22 cellular contexts compared by ENCODE assay signal in the genomic region with DNA sequence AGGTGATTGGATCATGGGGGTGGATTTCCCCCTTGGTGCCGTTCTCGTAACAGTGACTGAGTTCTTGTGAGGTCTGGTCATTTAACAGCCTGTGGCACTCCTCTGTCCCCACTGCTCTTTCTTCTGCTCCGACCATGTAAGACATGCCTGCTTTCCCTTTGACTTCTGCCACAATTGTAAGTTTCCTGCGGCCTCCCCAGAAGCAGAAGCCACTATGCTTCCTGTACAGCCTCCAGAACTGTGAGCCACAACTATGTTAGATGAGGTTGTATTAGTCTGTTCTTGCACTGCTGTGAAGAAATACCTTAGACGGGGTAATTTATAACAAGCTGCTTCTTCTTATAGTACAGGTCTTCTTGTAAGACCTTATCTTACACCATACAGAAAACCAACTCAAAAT.
DNase-seq lines count a peak whose midpoint lies in the region; ATAC-seq lines count a peak whose summit lies in the region.
"Had no signal": no experiment of that assay in that cellular context is flagged by ENCODE, and none has a peak within 500 bp of the region (broad histone marks: within the 10 kb centered on the region; RNA-seq: fewer than 3 reads in every experiment).

No MANE protein-coding gene starts in this region.

- H3K4me1 Mint-ChIP-seq in activated naive CD4-positive, alpha-beta T cell treated with anti-CD3 and anti-CD28 coated beads, Interleukin-2, amount 50 U/mL, for 24 hours: peaks cover 69% of the 10 kb centered on the region
- H3K4me1 Mint-ChIP-seq in activated naive CD4-positive, alpha-beta T cell treated with anti-CD3 and anti-CD28 coated beads, Interleukin-2, amount 10 ng/mL, durations not matched to agents 7 days and 5 days: peaks cover 50% of the 10 kb centered on the region
- peaks cover 52 to 75% (median 70%) of the 10 kb centered on the region in 3 donors for H3K4me1 Mint-ChIP-seq in T-cell
- H3K4me1 Mint-ChIP-seq in activated naive CD8-positive, alpha-beta T cell treated with anti-CD3 and anti-CD28 coated beads, Interleukin-2, amount 50 U/mL, for 24 hours: peaks cover 81% of the 10 kb centered on the region
- H3K4me1 Mint-ChIP-seq in stimulated activated naive B cell treated with anti-CD40 and anti-IgM and Interleukin-4, amounts not matched to agents 10 μg/mL and 1 μg/mL and 100 μg/mL, for 72 hours: peaks cover 26 to 46% of the 10 kb centered on the region in 2 donors

- no peak overlapping the region for H3K4me3 Mint-ChIP-seq in activated naive CD4-positive, alpha-beta T cell treated with anti-CD3 and anti-CD28 coated beads, Interleukin-2, amount 50 U/mL, for 24 hours
- H3K4me3 Mint-ChIP-seq in activated naive CD4-positive, alpha-beta T cell treated with anti-CD3 and anti-CD28 coated beads, Interleukin-2, amount 10 ng/mL, durations not matched to agents 7 days and 5 days: no peak overlapping the region
- no peak overlapping the region for H3K4me3 Mint-ChIP-seq in T-cell
- H3K4me3 Mint-ChIP-seq in activated naive CD8-positive, alpha-beta T cell treated with anti-CD3 and anti-CD28 coated beads, Interleukin-2, amount 50 U/mL, for 24 hours: peak overlapping the region; percentile 10
- H3K4me3 Mint-ChIP-seq in stimulated activated naive B cell treated with anti-CD40 and anti-IgM and Interleukin-4, amounts not matched to agents 10 μg/mL and 1 μg/mL and 100 μg/mL, for 72 hours: no peak overlapping the region

- peaks cover 32% of the 10 kb centered on the region for H3K36me3 Mint-ChIP-seq in activated naive CD4-positive, alpha-beta T cell treated with anti-CD3 and anti-CD28 coated beads, Interleukin-2, amount 50 U/mL, for 24 hours
- H3K36me3 Mint-ChIP-seq in activated naive CD4-positive, alpha-beta T cell treated with anti-CD3 and anti-CD28 coated beads, Interleukin-2, amount 10 ng/mL, durations not matched to agents 7 days and 5 days: peaks cover 46% of the 10 kb centered on the region
- H3K36me3 Mint-ChIP-seq in T-cell: peaks cover 50% of the 10 kb centered on the region
- peaks cover 53% of the 10 kb centered on the region for H3K36me3 Mint-ChIP-seq in activated naive CD8-positive, alpha-beta T cell treated with anti-CD3 and anti-CD28 coated beads, Interleukin-2, amount 50 U/mL, for 24 hours (ENCODE audit: low read depth)
- H3K36me3 Mint-ChIP-seq in stimulated activated naive B cell treated with anti-CD40 and anti-IgM and Interleukin-4, amounts not matched to agents 10 μg/mL and 1 μg/mL and 100 μg/mL, for 72 hours: peaks cover 27 to 59% of the 10 kb centered on the region in 2 donors

- peak overlapping the region; percentile 99 for H3K27ac Mint-ChIP-seq in activated naive CD4-positive, alpha-beta T cell treated with anti-CD3 and anti-CD28 coated beads, Interleukin-2, amount 50 U/mL, for 24 hours
- H3K27ac Mint-ChIP-seq in activated naive CD4-positive, alpha-beta T cell treated with anti-CD3 and anti-CD28 coated beads, Interleukin-2, amount 10 ng/mL, durations not matched to agents 7 days and 5 days: no peak overlapping the region
- peak overlapping the region; percentile 36 to 78 for H3K27ac Mint-ChIP-seq in T-cell
- H3K27ac Mint-ChIP-seq in activated naive CD8-positive, alpha-beta T cell treated with anti-CD3 and anti-CD28 coated beads, Interleukin-2, amount 50 U/mL, for 24 hours: peak overlapping the region; percentile 94
- peak overlapping the region; percentile 83 for H3K27ac Mint-ChIP-seq in stimulated activated naive B cell treated with anti-CD40 and anti-IgM and Interleukin-4, amounts not matched to agents 10 μg/mL and 1 μg/mL and 100 μg/mL, for 72 hours
- H3K27ac Mint-ChIP-seq: progenitor cell of endocrine pancreas had no signal

- H3K9me3 Mint-ChIP-seq in activated naive CD4-positive, alpha-beta T cell treated with anti-CD3 and anti-CD28 coated beads, Interleukin-2, amount 50 U/mL, for 24 hours: peaks cover 4% of the 10 kb centered on the region
- H3K9me3 Mint-ChIP-seq in activated naive CD4-positive, alpha-beta T cell treated with anti-CD3 and anti-CD28 coated beads, Interleukin-2, amount 10 ng/mL, durations not matched to agents 7 days and 5 days: peaks cover 32% of the 10 kb centered on the region
- peaks cover 0 to 4% (median 0%) of the 10 kb centered on the region in 3 donors for H3K9me3 Mint-ChIP-seq in T-cell
- peaks cover 15% of the 10 kb centered on the region for H3K9me3 Mint-ChIP-seq in activated naive CD8-positive, alpha-beta T cell treated with anti-CD3 and anti-CD28 coated beads, Interleukin-2, amount 50 U/mL, for 24 hours
- peaks cover 3 to 11% of the 10 kb centered on the region in 2 donors for H3K9me3 Mint-ChIP-seq in stimulated activated naive B cell treated with anti-CD40 and anti-IgM and Interleukin-4, amounts not matched to agents 10 μg/mL and 1 μg/mL and 100 μg/mL, for 72 hours

- H3K27me3 Mint-ChIP-seq in activated naive CD4-positive, alpha-beta T cell treated with anti-CD3 and anti-CD28 coated beads, Interleukin-2, amount 50 U/mL, for 24 hours: no peaks in the 10 kb centered on the region
- H3K27me3 Mint-ChIP-seq in activated naive CD4-positive, alpha-beta T cell treated with anti-CD3 and anti-CD28 coated beads, Interleukin-2, amount 10 ng/mL, durations not matched to agents 7 days and 5 days: no peaks in the 10 kb centered on the region
- no peaks in the 10 kb centered on the region for H3K27me3 Mint-ChIP-seq in T-cell
- H3K27me3 Mint-ChIP-seq in activated naive CD8-positive, alpha-beta T cell treated with anti-CD3 and anti-CD28 coated beads, Interleukin-2, amount 50 U/mL, for 24 hours: no peaks in the 10 kb centered on the region
- H3K27me3 Mint-ChIP-seq in stimulated activated naive B cell treated with anti-CD40 and anti-IgM and Interleukin-4, amounts not matched to agents 10 μg/mL and 1 μg/mL and 100 μg/mL, for 72 hours: no peaks in the 10 kb centered on the region
- H3K27me3 Mint-ChIP-seq: progenitor cell of endocrine pancreas had no signal

- DNase-seq in activated naive CD4-positive, alpha-beta T cell treated with anti-CD3 and anti-CD28 coated beads, Interleukin-2, amount 10 ng/mL, durations not matched to agents 7 days and 5 days: no peak
- no peak for DNase-seq in T-cell
- no peak for DNase-seq in activated naive CD8-positive, alpha-beta T cell treated with anti-CD3 and anti-CD28 coated beads, Interleukin-2, amount 50 U/mL, for 24 hours
- DNase-seq in stimulated activated naive B cell treated with anti-CD40 and anti-IgM and Interleukin-4, amounts not matched to agents 10 μg/mL and 1 μg/mL and 100 μg/mL, for 72 hours: no peak
- DNase-seq in stimulated activated CD8-positive, alpha-beta memory T cell treated with anti-CD3 and anti-CD28 coated beads, Interleukin-4, amount 100 ng/mL, for 48 hours: no peak
- DNase-seq: amygdala; C1 segment of cervical spinal cord; effector CD4-positive, alpha-beta T cell; erythroblast; heart right ventricle; mammary epithelial cell; NCI-H1105; NCI-H2029; NCI-H226; RPMI8226; SK-N-SH; T1000 had no signal

- no peak for ATAC-seq in T-cell (replicated peaks in 1 of 4)
- ATAC-seq in activated naive CD8-positive, alpha-beta T cell treated with anti-CD3 and anti-CD28 coated beads, Interleukin-2, amount 50 U/mL, for 24 hours: no peak
- no peak for ATAC-seq in stimulated activated naive B cell treated with anti-CD40 and anti-IgM and Interleukin-4, amounts not matched to agents 10 μg/mL and 1 μg/mL and 100 μg/mL, for 72 hours (replicated peaks)
- no peak for ATAC-seq in GM21528 (IDR thresholded peaks at IDR 0.05; ENCODE audit: low FRiP score, unreplicated experiment)
- ATAC-seq: HCT116, HepG2 had no signal

- CTCF ChIA-PET in activated naive CD4-positive, alpha-beta T cell treated with anti-CD3 and anti-CD28 coated beads, Interleukin-2, amount 10 ng/mL, durations not matched to agents 7 days and 5 days (lab: Charles Lee): interaction anchor here (0.6 to 0.8 kb wide), 2 partner anchors 15 to 50 kb away, joined by 3 read pairs; no protein-coding TSS in a partner anchor
- CTCF ChIA-PET in T-cell (lab: Charles Lee): no interaction called here

- POLR2A ChIA-PET in T-cell (lab: Charles Lee): interaction anchor here (0.6 to 0.7 kb wide), 2 partner anchors 37 to 291 kb away, joined by 4 to 6 read pairs; no protein-coding TSS in a partner anchor
